In the genomic region with DNA sequence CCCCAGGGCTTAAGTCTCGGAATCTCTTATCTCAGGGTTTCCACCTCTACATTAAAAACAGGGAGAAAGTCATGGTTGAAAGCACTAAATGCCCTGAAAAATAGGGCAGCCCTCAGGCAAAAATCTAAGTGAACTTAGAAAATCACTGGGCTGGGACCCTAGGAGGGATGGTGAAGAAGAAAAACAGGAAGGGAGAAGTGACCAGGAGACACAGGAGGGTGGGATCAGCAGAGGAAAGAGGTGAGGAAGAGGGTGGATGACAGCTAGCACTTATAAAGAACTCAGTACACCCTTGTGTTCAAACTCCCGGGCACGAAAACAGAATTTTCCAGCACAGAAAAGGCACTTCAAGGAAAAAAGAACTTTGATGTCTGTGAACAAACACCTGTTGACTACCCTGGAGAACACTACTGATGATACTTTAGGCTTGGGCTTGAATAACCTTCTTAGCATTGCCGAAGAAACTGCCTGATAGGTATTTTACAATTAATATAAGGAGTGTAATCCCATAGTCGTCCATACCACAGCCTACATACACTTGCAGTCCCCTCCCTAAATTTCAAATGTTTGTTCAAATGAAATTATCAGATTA, we compare ENCODE assay signal across 9 cellular contexts. TPM values are rescaled to one million over a fixed set of nuclear protein-coding genes. Genes with fewer than 3 reads are reported as not detected.
DNase-seq lines count a peak whose midpoint lies in the region; ATAC-seq, FAIRE-seq and TF ChIP-seq lines count a peak whose summit lies in the region.
"Had no signal": no experiment of that assay in that cellular context is flagged by ENCODE, and none has a peak within 500 bp of the region (broad histone marks: within the 10 kb centered on the region; RNA-seq: fewer than 3 reads in every experiment).

No MANE protein-coding gene starts in this region.

- H3K4me1 Mint-ChIP-seq in GM23338 = peaks cover 26% of the 10 kb centered on the region; the same call in 2 of the 3 replicates
- H3K4me1 Mint-ChIP-seq in activated T-helper 2 cell treated with anti-CD3 and anti-CD28 coated beads, Interferon-gamma antibody, Interleukin-2, Interleukin-4, amounts not matched to agents 10 μg/mL and 5 μg/mL and 100 μg/mL, durations not matched to agents 14 hours and 24 hours and 36 hours (ENCODE audit: low read depth) = peaks cover 44% of the 10 kb centered on the region

- H3K9ac ChIP-seq in keratinocyte (ENCODE audit: control insufficient read depth, extremely low read depth, insufficient read depth, low read length) = peak overlapping the region; percentile 49

- H3K4me1 ChIP-seq in A549 = peaks cover 43% of the 10 kb centered on the region
- H3K4me1 ChIP-seq in GM23338 (ENCODE audit: insufficient read depth) = peaks cover 12% of the 10 kb centered on the region
- peaks cover 25% of the 10 kb centered on the region for H3K4me1 ChIP-seq in keratinocyte (ENCODE audit: control insufficient read depth, extremely low read depth, insufficient read depth, low read length)
- H3K4me1 ChIP-seq in SJCRH30 = 0 out of 2 replicates have a peak, but pooled peaks cover 5% of the 10 kb centered on the region

- FAIRE-seq in A549 (lab: Jason Lieb, UNC) (no peak), keratinocyte (lab: Jason Lieb, UNC) (no peak)

- no peak for TF ChIP-seq POLR2A in A549 (IDR thresholded peaks at IDR 0.05; ENCODE audit: low read length)

- H3K79me2 ChIP-seq in GM23338 (replicated peaks; ENCODE audit: insufficient read depth) (peaks cover 63% of the 10 kb centered on the region), keratinocyte (ENCODE audit: control insufficient read depth, insufficient read depth, low read length) (peaks cover 59% of the 10 kb centered on the region)

- no peaks in the 10 kb centered on the region for H3K9me1 ChIP-seq in keratinocyte (ENCODE audit: control insufficient read depth, extremely low read depth, insufficient read depth, low read length)

- no peaks in the 10 kb centered on the region for H3K9me2 ChIP-seq in GM23338 (ENCODE audit: insufficient read depth)

- no peak for TF ChIP-seq EP300 in A549 (IDR thresholded peaks at IDR 0.05)

- no peak overlapping the region for H2AFZ ChIP-seq in GM23338
- H2AFZ ChIP-seq in keratinocyte (ENCODE audit: control insufficient read depth, low read length) = no peak overlapping the region

- CTCF ChIA-PET in A549 (lab: Yijun Ruan, JAX) = interaction anchor here (0.7 to 4.2 kb wide), 8 partner anchors 8 to 197 kb away, joined by 3 to 24 read pairs (median 4); no protein-coding TSS in a partner anchor

- no peak for DNase-seq in A549 (ENCODE audit: low read depth in 1 of 2, low spot score in 1 of 2)
- no peak for DNase-seq in GM23338 (ENCODE audit: low spot score)
- no peak for DNase-seq in activated T-helper 2 cell treated with anti-CD3 and anti-CD28 coated beads, Interferon-gamma antibody, Interleukin-2, Interleukin-4, amounts not matched to agents 10 μg/mL and 5 μg/mL and 100 μg/mL, durations not matched to agents 14 hours and 24 hours and 36 hours (ENCODE audit: low spot score)
- DNase-seq in keratinocyte (ENCODE audit: low read depth, low spot score) = no peak
- DNase-seq in SJCRH30 = no peak
- no peak for DNase-seq in 8988T
- no peak for DNase-seq in dedifferentiated amniotic fluid mesenchymal stem cell (ENCODE audit: extremely low spot score)
- DNase-seq: DMS79 had no signal

- no peak overlapping the region; the same call in 1 of the 2 replicates for H3K27ac Mint-ChIP-seq in GM23338
- peak overlapping the region; percentile 35 for H3K27ac Mint-ChIP-seq in activated T-helper 2 cell treated with anti-CD3 and anti-CD28 coated beads, Interferon-gamma antibody, Interleukin-2, Interleukin-4, amounts not matched to agents 10 μg/mL and 5 μg/mL and 100 μg/mL, durations not matched to agents 14 hours and 24 hours and 36 hours

- H3K27ac ChIP-seq in A549 = peak overlapping the region; percentile 64 to 89
- H3K27ac ChIP-seq in GM23338 (ENCODE audit: low read depth) = no peak overlapping the region
- peak overlapping the region; percentile 27 for H3K27ac ChIP-seq in keratinocyte (ENCODE audit: control insufficient read depth, insufficient read depth, low read length)
- H3K27ac ChIP-seq in SJCRH30 = no peak overlapping the region

- intact Hi-C loops in activated T-helper 2 cell treated with anti-CD3 and anti-CD28 coated beads, Interferon-gamma antibody, Interleukin-2, Interleukin-4, amounts not matched to agents 10 μg/mL and 5 μg/mL and 100 μg/mL, durations not matched to agents 14 hours and 24 hours and 36 hours (cut with micrococcal nuclease) = no loop called here

- POLR2A ChIA-PET in A549 (lab: Yijun Ruan, JAX) = no interaction called here

- H3K36me3 ChIP-seq in GM23338 (ENCODE audit: insufficient read depth) (peaks cover 9% of the 10 kb centered on the region; the same call in 1 of the 2 replicates), keratinocyte (ENCODE audit: control insufficient read depth in 2 of 2, extremely low read depth in 1 of 2, insufficient read depth in 2 of 2, low read length in 2 of 2) (peaks cover 1 to 15% of the 10 kb centered on the region in 2 experiments), SJCRH30 (peaks cover 7% of the 10 kb centered on the region)

- H3K9me3 ChIP-seq in A549 (no peaks in the 10 kb centered on the region; the same call in 1 of the 3 replicates), keratinocyte (ENCODE audit: control insufficient read depth, low read depth, low read length) (no peaks in the 10 kb centered on the region), SJCRH30 (replicated peaks) (no peaks in the 10 kb centered on the region)

- H3K4me3 ChIP-seq in A549 (peak overlapping the region; percentile 74), GM23338 (peak overlapping the region; percentile 79), keratinocyte (ENCODE audit: control insufficient read depth in 2 of 3, extremely low read depth in 1 of 3, insufficient read depth in 2 of 3, low read depth in 1 of 3, low read length in 3 of 3) (peak overlapping the region; percentile 63 to 86 (median 68)), SJCRH30 (no peak overlapping the region)

- TF ChIP-seq CTCF in A549 (IDR thresholded peaks at IDR 0.05) (no peak), GM23338 (conservative IDR thresholded peaks at IDR 0.05; ENCODE audit: low read depth in 2 of 2) (no peak), keratinocyte (optimal IDR thresholded peaks at IDR 0.05 in 1 of 3, IDR thresholded peaks at IDR 0.05 in 1 of 3, conservative IDR thresholded peaks at IDR 0.05 in 1 of 3; ENCODE audit: extremely low read depth in 1 of 3, insufficient read depth in 2 of 3, low read length in 3 of 3) (no peak)

- 26% methylated on average over 5 of the region's 5 CpGs for WGBS in A549 (ENCODE audit: missing lambda C conversion rate)

- peaks cover 7% of the 10 kb centered on the region for H3K27me3 Mint-ChIP-seq in GM23338 (ENCODE audit: insufficient read depth, low read depth, poor library complexity)
- no peaks in the 10 kb centered on the region for H3K27me3 Mint-ChIP-seq in activated T-helper 2 cell treated with anti-CD3 and anti-CD28 coated beads, Interferon-gamma antibody, Interleukin-2, Interleukin-4, amounts not matched to agents 10 μg/mL and 5 μg/mL and 100 μg/mL, durations not matched to agents 14 hours and 24 hours and 36 hours (ENCODE audit: low read depth)

- ATAC-seq in A549 (no peak), GM23338 (no peak), HG03457 (IDR thresholded peaks at IDR 0.05; ENCODE audit: unreplicated experiment) (no peak)

- no peak for TF ChIP-seq RAD21 in A549 (conservative IDR thresholded peaks at IDR 0.05 in 1 of 2, IDR thresholded peaks at IDR 0.05 in 1 of 2)

- H3K9me3 Mint-ChIP-seq in GM23338 = peaks cover 22% of the 10 kb centered on the region
- H3K9me3 Mint-ChIP-seq in activated T-helper 2 cell treated with anti-CD3 and anti-CD28 coated beads, Interferon-gamma antibody, Interleukin-2, Interleukin-4, amounts not matched to agents 10 μg/mL and 5 μg/mL and 100 μg/mL, durations not matched to agents 14 hours and 24 hours and 36 hours = peaks cover 5% of the 10 kb centered on the region

- H3F3A ChIP-seq in GM23338 (replicated peaks; ENCODE audit: low read depth) = no peaks in the 10 kb centered on the region

- H4K20me1 ChIP-seq in GM23338 (replicated peaks; ENCODE audit: insufficient read depth) = peaks cover 12% of the 10 kb centered on the region
- H4K20me1 ChIP-seq in keratinocyte (ENCODE audit: control insufficient read depth, extremely low read depth, insufficient read depth, low read length) = no peaks in the 10 kb centered on the region

- H3K4me3 Mint-ChIP-seq in GM23338 = peak overlapping the region; percentile 78
- H3K4me3 Mint-ChIP-seq in activated T-helper 2 cell treated with anti-CD3 and anti-CD28 coated beads, Interferon-gamma antibody, Interleukin-2, Interleukin-4, amounts not matched to agents 10 μg/mL and 5 μg/mL and 100 μg/mL, durations not matched to agents 14 hours and 24 hours and 36 hours (ENCODE audit: low read depth) = peak overlapping the region; percentile 75

- dilution Hi-C loops in keratinocyte (cut with MboI; ENCODE audit: extremely low pct_ligation_motif_present, low sequenced_read_pairs) = no loop called here

- H3K27me3 ChIP-seq in GM23338 (ENCODE audit: insufficient read depth) (no peaks in the 10 kb centered on the region), keratinocyte (ENCODE audit: control insufficient read depth, extremely low read depth, insufficient read depth, low read length) (no peaks in the 10 kb centered on the region), SJCRH30 (no peaks in the 10 kb centered on the region)

- peaks cover 41% of the 10 kb centered on the region for H3K36me3 Mint-ChIP-seq in GM23338 (ENCODE audit: low read depth)
- H3K36me3 Mint-ChIP-seq in activated T-helper 2 cell treated with anti-CD3 and anti-CD28 coated beads, Interferon-gamma antibody, Interleukin-2, Interleukin-4, amounts not matched to agents 10 μg/mL and 5 μg/mL and 100 μg/mL, durations not matched to agents 14 hours and 24 hours and 36 hours (ENCODE audit: low read depth) = peaks cover 39% of the 10 kb centered on the region

- H3K4me2 ChIP-seq in A549 = peak overlapping the region; percentile 88
- H3K4me2 ChIP-seq in GM23338 = peak overlapping the region; percentile 76
- peak overlapping the region; percentile 86 for H3K4me2 ChIP-seq in keratinocyte (ENCODE audit: control insufficient read depth, extremely low read depth, insufficient read depth, low read depth, low read length)

RNA-seq across cellular contexts. Expression of a gene that starts 2.0 kb away (rescaled TPM):
- polyA plus RNA-seq in A549 (2011; rRNA removed) (12.5 and 15.2 TPM in 2 replicates), A549 (2017; fragmentation: RNase III; extraction: RNeasy Plus Mini Kit Qiagen cat#74134 plus additional on column Dnase treatment) (8.8 to 12.6 TPM (median 10.2 TPM) in 3 replicates), GM23338 (2016; fragmentation: Nextera tagmentation; extraction: Ambion mirVana) (17.2 and 19.9 TPM in 2 replicates), keratinocyte (5.2 to 8.3 TPM (median 7.3 TPM) in 3 replicates)
- polyA plus RNA-seq in A549 (2012; cell fraction: cytosol; rRNA removed) = 4.0 and 6.5 TPM in 2 replicates
- polyA plus RNA-seq in A549 (2012; cell fraction: nucleus; rRNA removed) = 6.5 and 7.5 TPM in 2 replicates
- 33.7 and 40.7 TPM in 2 replicates for polyA minus RNA-seq in A549 (2011; rRNA and poly(A)+ RNA removed)
- total RNA-seq in GM23338 (2014; rRNA removed; shearing (Covaris generic)) = 65.1 and 66.8 TPM in 2 replicates
- 18.7 and 20.2 TPM in 2 replicates for total RNA-seq in activated T-helper 2 cell treated with anti-CD3 and anti-CD28 coated beads, Interferon-gamma antibody, Interleukin-2, Interleukin-4, amounts not matched to agents 10 μg/mL and 5 μg/mL and 100 μg/mL, durations not matched to agents 14 hours and 24 hours and 36 hours
- 3.7 TPM for polyA plus RNA-seq in keratinocyte (2011; ENCODE audit: low read depth)
- 2.0 and 6.1 TPM in 2 replicates for polyA plus RNA-seq in keratinocyte (2011; cell fraction: cytosol; rRNA removed)
- polyA plus RNA-seq in keratinocyte (2011; cell fraction: nucleus; rRNA removed) = 8.0 and 10.0 TPM in 2 replicates
- polyA plus RNA-seq in keratinocyte (2012; ENCODE audit: low replicate concordance) = 3.6 and 6.4 TPM in 2 replicates
- 13.1 to 28.4 TPM (median 22.4 TPM) in 3 replicates for polyA minus RNA-seq in keratinocyte
- 9.0 TPM for polyA minus RNA-seq in keratinocyte (2011; cell fraction: cytosol; rRNA and poly(A)+ RNA removed)
- 10.2 and 19.5 TPM in 2 replicates for polyA minus RNA-seq in keratinocyte (2011; cell fraction: nucleus; rRNA and poly(A)+ RNA removed)
- total RNA-seq in SJCRH30 (2014; rRNA removed; shearing (Covaris generic)) = 22.4 and 26.7 TPM in 2 replicates

RNA-seq across cellular contexts. Expression of a gene that starts 2.0 kb away (rescaled TPM):
- 119 and 144 TPM in 2 replicates for polyA plus RNA-seq in A549 (2011; rRNA removed)
- polyA plus RNA-seq in A549 (2012; cell fraction: cytosol; rRNA removed) = 26.3 and 36.6 TPM in 2 replicates
- polyA plus RNA-seq in A549 (2012; cell fraction: nucleus; rRNA removed) = 14.0 TPM in 2 replicates
- polyA plus RNA-seq in A549 (2017; fragmentation: RNase III; extraction: RNeasy Plus Mini Kit Qiagen cat#74134 plus additional on column Dnase treatment) = 41.0 to 52.4 TPM (median 41.6 TPM) in 3 replicates
- 35.1 and 38.8 TPM in 2 replicates for polyA minus RNA-seq in A549 (2011; rRNA and poly(A)+ RNA removed)
- total RNA-seq in GM23338 (2014; rRNA removed; shearing (Covaris generic)) = 35.4 and 46.8 TPM in 2 replicates
- 21.1 and 23.7 TPM in 2 replicates for polyA plus RNA-seq in GM23338 (2016; fragmentation: Nextera tagmentation; extraction: Ambion mirVana)
- 15.1 and 17.5 TPM in 2 replicates for total RNA-seq in activated T-helper 2 cell treated with anti-CD3 and anti-CD28 coated beads, Interferon-gamma antibody, Interleukin-2, Interleukin-4, amounts not matched to agents 10 μg/mL and 5 μg/mL and 100 μg/mL, durations not matched to agents 14 hours and 24 hours and 36 hours
- polyA plus RNA-seq in keratinocyte = 33.4 to 65.0 TPM (median 48.4 TPM) in 3 replicates
- polyA plus RNA-seq in keratinocyte (2011; ENCODE audit: low read depth) = 15.3 TPM
- 31.8 and 54.4 TPM in 2 replicates for polyA plus RNA-seq in keratinocyte (2011; cell fraction: cytosol; rRNA removed)
- polyA plus RNA-seq in keratinocyte (2011; cell fraction: nucleus; rRNA removed) = 23.5 and 27.7 TPM in 2 replicates
- polyA plus RNA-seq in keratinocyte (2012; ENCODE audit: low replicate concordance) = 22.1 and 36.1 TPM in 2 replicates
- 26.1 to 46.6 TPM (median 33.7 TPM) in 3 replicates for polyA minus RNA-seq in keratinocyte
- polyA minus RNA-seq in keratinocyte (2011; cell fraction: cytosol; rRNA and poly(A)+ RNA removed) = 42.2 TPM
- polyA minus RNA-seq in keratinocyte (2011; cell fraction: nucleus; rRNA and poly(A)+ RNA removed) = 13.8 and 23.7 TPM in 2 replicates
- 12.1 and 13.3 TPM in 2 replicates for total RNA-seq in SJCRH30 (2014; rRNA removed; shearing (Covaris generic))

RNA-seq across cellular contexts. Expression of a gene that starts 13.9 kb away (rescaled TPM):
- polyA plus RNA-seq in A549 (2011; rRNA removed) (not detected in 2 replicates), A549 (2017; fragmentation: RNase III; extraction: RNeasy Plus Mini Kit Qiagen cat#74134 plus additional on column Dnase treatment) (0.03 TPM in 1 of 3 replicates, not detected in the others), GM23338 (2016; fragmentation: Nextera tagmentation; extraction: Ambion mirVana) (not detected in 2 replicates), keratinocyte (not detected in 3 replicates)
- not detected in 2 replicates for polyA plus RNA-seq in A549 (2012; cell fraction: cytosol; rRNA removed)
- polyA plus RNA-seq in A549 (2012; cell fraction: nucleus; rRNA removed) = not detected in 2 replicates
- polyA minus RNA-seq in A549 (2011; rRNA and poly(A)+ RNA removed) = 0.37 TPM in 1 of 2 replicates, not detected in the other
- total RNA-seq in GM23338 (2014; rRNA removed; shearing (Covaris generic)) = not detected in 2 replicates
- total RNA-seq in activated T-helper 2 cell treated with anti-CD3 and anti-CD28 coated beads, Interferon-gamma antibody, Interleukin-2, Interleukin-4, amounts not matched to agents 10 μg/mL and 5 μg/mL and 100 μg/mL, durations not matched to agents 14 hours and 24 hours and 36 hours = not detected in 2 replicates
- polyA plus RNA-seq in keratinocyte (2011; ENCODE audit: low read depth) = not detected
- not detected in 2 replicates for polyA plus RNA-seq in keratinocyte (2011; cell fraction: cytosol; rRNA removed)
- not detected in 2 replicates for polyA plus RNA-seq in keratinocyte (2011; cell fraction: nucleus; rRNA removed)
- not detected in 2 replicates for polyA plus RNA-seq in keratinocyte (2012; ENCODE audit: low replicate concordance)
- not detected in 3 replicates for polyA minus RNA-seq in keratinocyte
- polyA minus RNA-seq in keratinocyte (2011; cell fraction: cytosol; rRNA and poly(A)+ RNA removed) = not detected
- not detected in 2 replicates for polyA minus RNA-seq in keratinocyte (2011; cell fraction: nucleus; rRNA and poly(A)+ RNA removed)
- not detected in 2 replicates for total RNA-seq in SJCRH30 (2014; rRNA removed; shearing (Covaris generic))

Comparison
In these comparisons a context has a peak if more than half of its experiments do, and no peak if none do; other contexts are left out.
1. H3K27ac ChIP-seq: peak in A549 (2 of 2) and keratinocyte (single experiment); none in GM23338 (single experiment) and SJCRH30 (single experiment).
2. Peak in every context shown above with its lines, with median percentiles within 50 percentile points of each other: H3K4me2 ChIP-seq.